ENCODE assay signal across 8 cellular contexts in the genomic region with DNA sequence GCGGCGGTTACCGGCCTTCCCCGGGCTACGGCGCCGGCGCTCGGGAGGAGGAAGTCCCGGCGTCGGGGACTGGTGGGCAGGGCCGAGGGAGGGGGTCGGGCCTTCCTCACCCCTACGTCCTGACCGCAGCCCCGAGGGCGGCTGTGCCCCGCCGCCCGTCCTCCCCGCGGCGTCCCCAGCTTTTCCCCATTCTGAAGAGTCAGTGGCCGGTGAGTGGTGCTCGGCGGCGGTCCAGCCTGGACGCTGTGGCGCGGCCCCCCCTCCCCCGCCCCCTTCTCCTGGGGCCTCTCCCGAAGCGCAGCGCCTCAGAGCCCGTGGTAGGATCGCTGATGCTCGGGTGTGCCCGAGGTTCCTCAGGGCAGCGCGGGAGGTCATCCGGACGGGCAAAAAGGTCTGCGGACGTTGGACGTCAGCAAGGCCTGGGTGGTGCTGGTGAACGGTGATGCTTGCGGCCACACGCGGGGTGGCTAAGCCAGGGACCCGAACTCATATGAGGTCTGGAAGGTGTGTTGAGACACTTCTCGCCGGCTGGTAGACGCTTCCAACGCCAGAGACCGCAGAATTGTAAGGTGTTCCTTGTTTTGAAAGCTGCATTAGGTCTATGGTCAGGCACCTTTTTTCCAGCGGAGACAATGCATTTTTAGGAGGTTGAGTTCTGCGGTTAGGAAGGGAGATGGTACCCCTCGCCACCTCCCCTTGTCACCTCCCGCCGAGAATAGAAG. TPM values are rescaled to one million over a fixed set of nuclear protein-coding genes. Genes with fewer than 3 reads are reported as not detected.
DNase-seq lines count a peak whose midpoint lies in the region; ATAC-seq and TF ChIP-seq lines count a peak whose summit lies in the region.

No MANE protein-coding gene starts in this region.

- DNase-seq in GM23248 = peak; percentile 84
- peak; percentile 78 for DNase-seq in coronary artery (ENCODE audit: low spot score)
- peak; percentile 53 to 90 for DNase-seq in left lung
- peak; percentile 48 for DNase-seq in stimulated activated CD4-positive, alpha-beta T cell treated with anti-CD3 and anti-CD28 coated beads, Interleukin-4, amount 100 ng/mL, for 4 hours
- no peak for DNase-seq in DMS79 (lab: John Stamatoyannopoulos, UW)

- 24 to 28% methylated on average over 30 to 35 of the region's 61 CpGs for WGBS in GM23248 (ENCODE audit: low coverage in 1 of 2, low lambda C conversion rate in 2 of 2, missing lambda C conversion rate in 2 of 2), 2 experiments

- in situ Hi-C loops in GM23248 (cut with MboI) = no loop called here

- H3K4me3 ChIP-seq in GM12875 (ENCODE audit: low read depth, low read length) = peak overlapping the region; percentile 91
- H3K4me3 ChIP-seq in GM23248 = peak overlapping the region; percentile 76
- H3K4me3 ChIP-seq in KMS-11 (IDR thresholded peaks at IDR 0.05; ENCODE audit: insufficient read depth, low read depth, low read length) = no peak overlapping the region
- peak overlapping the region; percentile 94 for H3K4me3 ChIP-seq in coronary artery
- H3K4me3 ChIP-seq in left lung = peak overlapping the region; percentile 75 to 79

- intact Hi-C loops in left lung (cut with DNase I) = no loop called here

- H3K27me3 ChIP-seq in GM23248 (replicated peaks; ENCODE audit: insufficient read depth) (no peaks in the 10 kb centered on the region), KMS-11 (ENCODE audit: insufficient read depth, low read depth) (no peaks in the 10 kb centered on the region), left lung (no peaks in the 10 kb centered on the region)

- H3K4me2 ChIP-seq in GM23248 (ENCODE audit: unreplicated experiment) = peak overlapping the region; percentile 70
- H3K4me2 ChIP-seq in KMS-11 = peak overlapping the region; percentile 84

- TF ChIP-seq CTCF in GM12875 (IDR thresholded peaks at IDR 0.05; ENCODE audit: borderline replicate concordance, insufficient read depth, low read depth, low read length) = no peak
- no peak for TF ChIP-seq CTCF in KMS-11 (conservative IDR thresholded peaks at IDR 0.05; ENCODE audit: low read depth, low read length)
- TF ChIP-seq CTCF in VCaP (conservative IDR thresholded peaks at IDR 0.05) = no peak
- no peak for TF ChIP-seq CTCF in coronary artery (IDR thresholded peaks at IDR 0.05)
- TF ChIP-seq CTCF in left lung (IDR thresholded peaks at IDR 0.05) = no peak

- H3K9me2 ChIP-seq in GM23248 (ENCODE audit: insufficient read depth) = no peaks in the 10 kb centered on the region

- H3K79me2 ChIP-seq in GM23248 (ENCODE audit: insufficient read depth) (peaks cover 51% of the 10 kb centered on the region), KMS-11 (ENCODE audit: insufficient read depth, low read depth) (peaks cover 52% of the 10 kb centered on the region)

- no peaks in the 10 kb centered on the region for H4K20me1 ChIP-seq in GM23248 (ENCODE audit: insufficient read depth)
- peaks cover 8% of the 10 kb centered on the region for H4K20me1 ChIP-seq in KMS-11 (ENCODE audit: insufficient read depth)

- ATAC-seq in left lung = peak; percentile 52

- H3K27ac ChIP-seq in GM23248 (peak overlapping the region; percentile 78), KMS-11 (peak overlapping the region; percentile 79), VCaP (peak overlapping the region; percentile 96), coronary artery (peak overlapping the region; percentile 84 to 86), left lung (peak overlapping the region; percentile 83 to 88)

- H3K9ac ChIP-seq in GM23248 = peak overlapping the region; percentile 89
- peak overlapping the region; percentile 84 for H3K9ac ChIP-seq in KMS-11

- H3K9me3 ChIP-seq in GM23248 (ENCODE audit: low read depth) (no peaks in the 10 kb centered on the region), left lung (no peaks in the 10 kb centered on the region)

- H2AFZ ChIP-seq in GM23248 = peak overlapping the region; percentile 70
- peak overlapping the region; percentile 32; the same call in 1 of the 2 replicates for H2AFZ ChIP-seq in KMS-11 (ENCODE audit: low read depth)

- H3F3A ChIP-seq in GM23248 (ENCODE audit: insufficient read depth) = no peaks in the 10 kb centered on the region

- no peaks in the 10 kb centered on the region for H3K4me1 ChIP-seq in GM23248 (ENCODE audit: insufficient read depth)
- H3K4me1 ChIP-seq in KMS-11 (ENCODE audit: low read depth, poor library complexity, severe bottlenecking) = peaks cover 25% of the 10 kb centered on the region
- H3K4me1 ChIP-seq in left lung = peaks cover 20 to 31% of the 10 kb centered on the region in 2 donors

- no peaks in the 10 kb centered on the region for H3K36me3 ChIP-seq in GM23248 (ENCODE audit: low read depth)
- H3K36me3 ChIP-seq in KMS-11 (ENCODE audit: insufficient read depth) = no peaks in the 10 kb centered on the region
- no peaks in the 10 kb centered on the region for H3K36me3 ChIP-seq in left lung

RNA-seq across cellular contexts. Expression of a gene that starts 0.7 kb away (rescaled TPM):
- 4.2 and 4.6 TPM in 2 replicates for total RNA-seq in GM23248 (2014; rRNA removed; shearing (Covaris generic))
- polyA plus RNA-seq in GM23248 (2016; fragmentation: Nextera tagmentation; extraction: Ambion mirVana) = 5.8 and 6.4 TPM in 2 replicates
- 1 to 10 TPM; 4.0 to 6.0 TPM for total RNA-seq in left lung

RNA-seq across cellular contexts. Expression of a gene that starts 48.7 kb away (rescaled TPM):
- total RNA-seq in GM23248 (2014; rRNA removed; shearing (Covaris generic)) = 4.7 and 5.7 TPM in 2 replicates
- 6.7 and 7.2 TPM in 2 replicates for polyA plus RNA-seq in GM23248 (2016; fragmentation: Nextera tagmentation; extraction: Ambion mirVana)
- total RNA-seq in left lung = 10 to 100 TPM in 1 of 2 donors, 1 to 10 TPM in 1; 9.1 to 11.6 TPM
